In genomic region chr16:89958068-89958467, GRCh38 we compare ENCODE assay signal across 9 cellular contexts. TPM values are rescaled to one million over a fixed set of nuclear protein-coding genes. Genes with fewer than 3 reads are reported as not detected.
DNase-seq lines count a peak whose midpoint lies in the region; ATAC-seq, FAIRE-seq and TF ChIP-seq lines count a peak whose summit lies in the region.
"Had no signal": no experiment of that assay in that cellular context is flagged by ENCODE, and none has a peak within 500 bp of the region (broad histone marks: within the 10 kb centered on the region; RNA-seq: fewer than 3 reads in every experiment).

No MANE protein-coding gene starts in this region.

- no peak overlapping the region for H3K4ac ChIP-seq in H9 (ENCODE audit: low read depth, low read length)

- no peak overlapping the region for H3K56ac ChIP-seq in H9 (ENCODE audit: insufficient read length, low read depth, low read length)

- no peak overlapping the region for H3T11ph ChIP-seq in H9 (ENCODE audit: low read length)

- peaks cover 0 to 7% (median 0%) of the 10 kb centered on the region in 3 donors for H3K27me3 Mint-ChIP-seq in CD14-positive monocyte (ENCODE audit: low read depth in 3 of 3)
- no peaks in the 10 kb centered on the region for H3K27me3 Mint-ChIP-seq in H9 (ENCODE audit: low read depth)
- no peaks in the 10 kb centered on the region for H3K27me3 Mint-ChIP-seq in activated T-helper 17 cell treated with anti-CD3 and anti-CD28 coated beads, Interleukin-2, amount 50 U/mL, for 72 hours
- peaks cover 0 to 3% (median under 1%) of the 10 kb centered on the region in 3 donors for H3K27me3 Mint-ChIP-seq in immature natural killer cell (ENCODE audit: low read depth in 3 of 3)

- H3K27me3 ChIP-seq in H9 (ENCODE audit: insufficient read depth, low read length) = no peaks in the 10 kb centered on the region

- peak overlapping the region; percentile 90 to 93 for H3K4me3 Mint-ChIP-seq in CD14-positive monocyte
- peak overlapping the region in 1 of 2 experiments; percentile 52; a peak in 2 of 5 replicates for H3K4me3 Mint-ChIP-seq in H9
- H3K4me3 Mint-ChIP-seq in activated T-helper 17 cell treated with anti-CD3 and anti-CD28 coated beads, Interleukin-2, amount 50 U/mL, for 72 hours = no peak overlapping the region
- H3K4me3 Mint-ChIP-seq in immature natural killer cell = no peak overlapping the region

- no peak overlapping the region for H3K27ac ChIP-seq in H9 (ENCODE audit: insufficient read length, low read depth, low read length)

- H2BK15ac ChIP-seq in H9 (ENCODE audit: low read depth, low read length) = no peak overlapping the region

- H2AK5ac ChIP-seq in H9 (ENCODE audit: insufficient read length, low read length) = no peak overlapping the region

- WGBS in H9 (ENCODE audit: extremely low coverage, insufficient read length, low lambda C conversion rate) = no CpG with 5 or more reads among the region's 7 CpGs

- no peak overlapping the region for H2BK120ac ChIP-seq in H9 (ENCODE audit: low read depth, low read length, poor library complexity, severe bottlenecking)

- DNase-seq in CD14-positive monocyte (ENCODE audit: low spot score) (no peak), H9 (peak; percentile 90), left colon (no peak), RCC 7860 (ENCODE audit: low spot score) (no peak), immature natural killer cell (no peak), AML-193 (lab: John Stamatoyannopoulos, UW) (no peak)

- no peaks in the 10 kb centered on the region for H3K79me2 ChIP-seq in H9 (ENCODE audit: insufficient read depth, low read length)

- TF ChIP-seq CTCF in CD14-positive monocyte (IDR thresholded peaks at IDR 0.05) (no peak), H9 (conservative IDR thresholded peaks at IDR 0.05) (no peak)

- peak; percentile 68 for ATAC-seq in activated T-helper 17 cell treated with anti-CD3 and anti-CD28 coated beads, Interleukin-2, amount 50 U/mL, for 72 hours (replicated peaks)
- ATAC-seq in left colon (peak; percentile 50), HG02642 (IDR thresholded peaks at IDR 0.05; ENCODE audit: poor library complexity, unreplicated experiment) (no peak)

- no peak overlapping the region for H2AFZ ChIP-seq in H9 (ENCODE audit: low read length)

- H4K20me1 ChIP-seq in H9 (ENCODE audit: control insufficient read depth, insufficient read depth, insufficient read length) = no peaks in the 10 kb centered on the region

- no peak overlapping the region for H3K23ac ChIP-seq in H9 (ENCODE audit: insufficient read length, low read depth, low read length)

- no peaks in the 10 kb centered on the region for H3K23me2 ChIP-seq in H9 (ENCODE audit: insufficient read length, low read depth, low read length, poor library complexity, severe bottlenecking)

- peaks cover 0 to 3% (median 0%) of the 10 kb centered on the region in 7 donors for H3K9me3 Mint-ChIP-seq in CD14-positive monocyte
- no peaks in the 10 kb centered on the region; a peak in 2 of 5 replicates for H3K9me3 Mint-ChIP-seq in H9
- H3K9me3 Mint-ChIP-seq in activated T-helper 17 cell treated with anti-CD3 and anti-CD28 coated beads, Interleukin-2, amount 50 U/mL, for 72 hours = no peaks in the 10 kb centered on the region
- no peaks in the 10 kb centered on the region for H3K9me3 Mint-ChIP-seq in immature natural killer cell

- no peak overlapping the region for H3K9ac ChIP-seq in H9 (ENCODE audit: extremely low read depth, insufficient read length, low read length)

- FAIRE-seq in RCC 7860 (lab: Jason Lieb, UNC) = no peak
- FAIRE-seq: GM18507 had no signal

- H3K4me1 Mint-ChIP-seq in CD14-positive monocyte (peaks cover 70% of the 10 kb centered on the region), H9 (peaks cover 10 to 11% of the 10 kb centered on the region in 2 experiments), immature natural killer cell (peaks cover 0 to 4% of the 10 kb centered on the region in 2 donors)
- H3K4me1 Mint-ChIP-seq in activated T-helper 17 cell treated with anti-CD3 and anti-CD28 coated beads, Interleukin-2, amount 50 U/mL, for 72 hours = no peaks in the 10 kb centered on the region

- H2BK5ac ChIP-seq in H9 (ENCODE audit: insufficient read length, low read length) = no peak overlapping the region

- no peak overlapping the region for H3K18ac ChIP-seq in H9 (ENCODE audit: insufficient read length, low read depth, low read length)

- intact Hi-C loops in CD14-positive monocyte (cut with micrococcal nuclease) = no loop called here
- intact Hi-C loops in left colon (cut with DNase I, micrococcal nuclease) = no loop called here

- no peaks in the 10 kb centered on the region for H3K9me3 ChIP-seq in H9 (ENCODE audit: control insufficient read depth, low read depth, low read length)

- H4K91ac ChIP-seq in H9 (ENCODE audit: insufficient read length, low read depth, low read length) = no peak overlapping the region

- H3K79me1 ChIP-seq in H9 (ENCODE audit: insufficient read depth, low read depth, low read length, poor library complexity, severe bottlenecking) = no peaks in the 10 kb centered on the region

- H3K4me2 ChIP-seq in H9 (ENCODE audit: insufficient read depth, insufficient read length, low read length) = no peak overlapping the region

- H2BK12ac ChIP-seq in H9 (ENCODE audit: insufficient read length, low read depth, low read length) = no peak overlapping the region

- H4K8ac ChIP-seq in H9 (replicated peaks; ENCODE audit: insufficient read length, low read depth, low read length) = no peak overlapping the region

- H3K27ac Mint-ChIP-seq in CD14-positive monocyte = peak overlapping the region; percentile 83 to 93 (median 91)
- H3K27ac Mint-ChIP-seq in H9 = peak overlapping the region; percentile 36 to 43 (median 39); a peak in 6 of 7 replicates
- H3K27ac Mint-ChIP-seq in activated T-helper 17 cell treated with anti-CD3 and anti-CD28 coated beads, Interleukin-2, amount 50 U/mL, for 72 hours = no peak overlapping the region
- H3K27ac Mint-ChIP-seq in immature natural killer cell = no peak overlapping the region

- no peak overlapping the region for H2BK20ac ChIP-seq in H9 (ENCODE audit: low read depth, low read length, poor library complexity, severe bottlenecking)

- H3K4me1 ChIP-seq in H9 (ENCODE audit: insufficient read depth, low read length) = no peaks in the 10 kb centered on the region

- H4K5ac ChIP-seq in H9 (ENCODE audit: insufficient read length, low read depth, low read length) = no peak overlapping the region

- H3K36me3 Mint-ChIP-seq in CD14-positive monocyte (peaks cover 54 to 75% of the 10 kb centered on the region in 2 donors), H9 (ENCODE audit: insufficient read depth in 1 of 3, low read depth in 3 of 3) (peaks cover 14 to 45% (median 45%) of the 10 kb centered on the region in 3 experiments), immature natural killer cell (peaks cover 11 to 25% (median 11%) of the 10 kb centered on the region in 3 donors)
- peaks cover 11% of the 10 kb centered on the region for H3K36me3 Mint-ChIP-seq in activated T-helper 17 cell treated with anti-CD3 and anti-CD28 coated beads, Interleukin-2, amount 50 U/mL, for 72 hours (ENCODE audit: low read depth)

- H3K14ac ChIP-seq in H9 (ENCODE audit: insufficient read depth, low read length) = no peak overlapping the region

RNA-seq across cellular contexts. Expression of gene DEF8, which starts 9.5 kb away (rescaled TPM):
- 10 to 100 TPM; 63.7 to 83.7 TPM for polyA plus RNA-seq in CD14-positive monocyte
- total RNA-seq in H9 (2021) = 53.3 and 55.8 TPM in 2 replicates
- total RNA-seq in activated T-helper 17 cell treated with anti-CD3 and anti-CD28 coated beads, Interleukin-2, amount 50 U/mL, for 72 hours = 10 to 100 TPM in 1 of 2 donors, 1 to 10 TPM in 1; 9.3 to 11.1 TPM
- 10 to 100 TPM; 25.4 to 34.0 TPM for total RNA-seq in left colon
- 10 to 100 TPM; 29.6 to 45.7 (median 31.6) TPM for polyA plus RNA-seq in immature natural killer cell

RNA-seq across cellular contexts. Expression of gene TUBB3, which starts 34.9 kb away (rescaled TPM):
- polyA plus RNA-seq in CD14-positive monocyte = not detected
- total RNA-seq in H9 (2021) = 164 and 176 TPM in 2 replicates
- total RNA-seq in activated T-helper 17 cell treated with anti-CD3 and anti-CD28 coated beads, Interleukin-2, amount 50 U/mL, for 72 hours = 1 to 10 TPM in 1 of 2 donors, under 1 TPM in 1; 0.74 to 9.7 TPM
- 1 to 10 TPM; 3.3 to 4.2 TPM for total RNA-seq in left colon
- polyA plus RNA-seq in immature natural killer cell = not detected

RNA-seq across cellular contexts. Expression of gene MC1R, which starts 39.4 kb away (rescaled TPM):
- under 1 TPM in 1 of 2 donors, not detected in 1; 0.21 TPM for polyA plus RNA-seq in CD14-positive monocyte
- total RNA-seq in H9 (2021) = 4.7 TPM in 2 replicates
- 1 to 10 TPM; 7.5 to 7.6 TPM for total RNA-seq in activated T-helper 17 cell treated with anti-CD3 and anti-CD28 coated beads, Interleukin-2, amount 50 U/mL, for 72 hours
- 1 to 10 TPM; 2.1 to 4.3 TPM for total RNA-seq in left colon
- 1 to 10 TPM in 1 of 3 donors, under 1 TPM in 1, not detected in 1; 0.34 to 1.1 TPM for polyA plus RNA-seq in immature natural killer cell

Comparison
In these comparisons a context has a peak if more than half of its experiments do, and no peak if none do; other contexts are left out.
1. H3K27ac Mint-ChIP-seq: peak in CD14-positive monocyte (7 of 7) and H9 (3 of 3); none in activated T-helper 17 cell treated with anti-CD3 and anti-CD28 coated beads, Interleukin-2, amount 50 U/mL, for 72 hours (single experiment) and immature natural killer cell (0 of 6).
2. H3K4me3 Mint-ChIP-seq: peak in CD14-positive monocyte (2 of 2); none in activated T-helper 17 cell treated with anti-CD3 and anti-CD28 coated beads, Interleukin-2, amount 50 U/mL, for 72 hours (single experiment) and immature natural killer cell (0 of 5).
3. RNA of gene TUBB3, which starts 34.9 kb away (total RNA-seq): 164 to 176 TPM in H9; 0.74 to 9.7 TPM in activated T-helper 17 cell treated with anti-CD3 and anti-CD28 coated beads, Interleukin-2, amount 50 U/mL, for 72 hours and 3.3 to 4.2 TPM in left colon; every median in the first group is over 10 times any median in the second.